39 cellular contexts compared by ENCODE assay signal in the genomic region with DNA sequence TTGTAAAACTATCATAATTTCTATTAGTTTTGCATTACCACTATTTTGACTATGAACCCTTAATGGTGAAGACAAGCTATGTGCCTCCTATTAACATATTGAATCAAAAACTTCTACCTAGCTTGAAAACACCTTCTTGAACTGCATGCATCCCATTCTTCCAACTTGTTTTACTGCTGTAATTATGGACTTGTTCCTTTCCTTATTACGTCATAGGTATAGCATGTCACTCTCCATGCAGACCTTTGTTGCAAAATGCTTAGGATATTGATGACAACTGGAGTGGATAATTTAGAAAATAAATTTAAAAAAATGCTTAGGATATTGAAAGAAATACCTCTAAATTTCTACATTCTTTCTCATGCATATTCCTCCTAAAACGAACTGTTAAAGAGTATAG.
"Had no signal": no experiment of that assay in that cellular context is flagged by ENCODE, and none has a peak within 500 bp of the region (broad histone marks: within the 10 kb centered on the region; RNA-seq: fewer than 3 reads in every experiment).

No MANE protein-coding gene starts in this region.

- H3K36me3 Mint-ChIP-seq: activated naive CD4-positive, alpha-beta T cell treated with anti-CD3 and anti-CD28 coated beads, Interleukin-2, amount 10 ng/mL, durations not matched to agents 7 days and 5 days; activated naive CD4-positive, alpha-beta T cell treated with anti-CD3 and anti-CD28 coated beads, Interleukin-2, amount 50 U/mL, for 24 hours; activated naive CD4-positive, alpha-beta T cell treated with anti-CD3 and anti-CD28 coated beads, Interleukin-2, amount 50 U/mL, for 72 hours; activated naive CD8-positive, alpha-beta T cell treated with anti-CD3 and anti-CD28 coated beads, Interleukin-2, amount 10 ng/mL, durations not matched to agents 7 days and 5 days; brain had no signal

- H3K36me3 ChIP-seq: adrenal gland, ascending aorta, brain microvascular endothelial cell, breast epithelium, cardiac muscle cell had no signal

- H3K4me3 ChIP-seq: adrenal gland, ascending aorta, body of pancreas, breast epithelium, cardiac muscle cell had no signal

- H3K9me3 ChIP-seq: adrenal gland, ascending aorta, body of pancreas, breast epithelium had no signal

- H3K27me3 ChIP-seq: adrenal gland, ascending aorta, body of pancreas, brain microvascular endothelial cell, breast epithelium, cardiac muscle cell had no signal

- H3K27me3 Mint-ChIP-seq: activated naive CD4-positive, alpha-beta T cell treated with anti-CD3 and anti-CD28 coated beads, Interleukin-2, amount 10 ng/mL, durations not matched to agents 7 days and 5 days; activated naive CD4-positive, alpha-beta T cell treated with anti-CD3 and anti-CD28 coated beads, Interleukin-2, amount 50 U/mL, for 24 hours; activated naive CD8-positive, alpha-beta T cell; activated naive CD8-positive, alpha-beta T cell treated with anti-CD3 and anti-CD28 coated beads for 36 hours; activated naive CD8-positive, alpha-beta T cell treated with anti-CD3 and anti-CD28 coated beads, Interleukin-2, amount 10 ng/mL, durations not matched to agents 7 days and 5 days; activated naive CD8-positive, alpha-beta T cell treated with anti-CD3 and anti-CD28 coated beads, Interleukin-2, amount 50 U/mL, for 24 hours; activated T-cell treated with anti-CD3 and anti-CD28 coated beads, Interleukin-2, amount 50 U/mL, for 24 hours; activated T-helper 17 cell treated with anti-CD3 and anti-CD28 coated beads, Interleukin-2, amount 50 U/mL, for 72 hours; central memory CD8-positive, alpha-beta T cell had no signal

- H3K4me1 Mint-ChIP-seq: activated naive CD4-positive, alpha-beta T cell treated with anti-CD3 and anti-CD28 coated beads, Interleukin-2, amount 10 ng/mL, durations not matched to agents 7 days and 5 days; activated naive CD4-positive, alpha-beta T cell treated with anti-CD3 and anti-CD28 coated beads, Interleukin-2, amount 50 U/mL, for 24 hours; activated naive CD8-positive, alpha-beta T cell treated with anti-CD3 and anti-CD28 coated beads, Interleukin-2, amount 10 ng/mL, durations not matched to agents 7 days and 5 days; activated naive CD8-positive, alpha-beta T cell treated with anti-CD3 and anti-CD28 coated beads, Interleukin-2, amount 50 U/mL, for 24 hours; activated T-helper 17 cell treated with anti-CD3 and anti-CD28 coated beads, Interleukin-2, amount 50 U/mL, for 72 hours; brain; central memory CD8-positive, alpha-beta T cell had no signal

- H3K4me3 Mint-ChIP-seq: activated naive CD4-positive, alpha-beta T cell treated with anti-CD3 and anti-CD28 coated beads for 36 hours; activated naive CD4-positive, alpha-beta T cell treated with anti-CD3 and anti-CD28 coated beads, Interleukin-2, amount 10 ng/mL, durations not matched to agents 7 days and 5 days; activated naive CD4-positive, alpha-beta T cell treated with anti-CD3 and anti-CD28 coated beads, Interleukin-2, amount 50 U/mL, for 24 hours; activated naive CD8-positive, alpha-beta T cell; activated naive CD8-positive, alpha-beta T cell treated with anti-CD3 and anti-CD28 coated beads for 36 hours; activated naive CD8-positive, alpha-beta T cell treated with anti-CD3 and anti-CD28 coated beads, Interleukin-2, amount 10 ng/mL, durations not matched to agents 7 days and 5 days; activated naive CD8-positive, alpha-beta T cell treated with anti-CD3 and anti-CD28 coated beads, Interleukin-2, amount 50 U/mL, for 24 hours; activated T-cell treated with anti-CD3 and anti-CD28 coated beads, Interleukin-2, amount 50 U/mL, for 24 hours; activated T-cell treated with anti-CD3 and anti-CD28 coated beads, Interleukin-2, amount 50 U/mL, for 4 hours; activated T-cell treated with anti-CD3 and anti-CD28 coated beads, Interleukin-2, amount 50 U/mL, for 72 hours; activated T-helper 1 cell treated with anti-CD3 and anti-CD28 coated beads, Interleukin-12 subunit alpha, Interleukin-12 subunit beta, Interleukin-2, Interleukin-4 antibody, amounts not matched to agents 30 ng/mL and 10 ng/mL and 1 ng/mL, durations not matched to agents 14 hours and 24 hours and 36 hours; activated T-helper 17 cell treated with anti-CD3 and anti-CD28 coated beads, Interleukin-2, amount 50 U/mL, for 72 hours; brain; central memory CD8-positive, alpha-beta T cell had no signal

- H3K4me1 ChIP-seq: adrenal gland, ascending aorta, body of pancreas, breast epithelium had no signal

- FAIRE-seq: astrocyte, bronchial epithelial cell had no signal

- H3K27ac Mint-ChIP-seq: activated naive CD4-positive, alpha-beta T cell treated with anti-CD3 and anti-CD28 coated beads for 36 hours; activated naive CD4-positive, alpha-beta T cell treated with anti-CD3 and anti-CD28 coated beads, Interleukin-2, amount 10 ng/mL, durations not matched to agents 7 days and 5 days; activated naive CD4-positive, alpha-beta T cell treated with anti-CD3 and anti-CD28 coated beads, Interleukin-2, amount 50 U/mL, for 24 hours; activated naive CD4-positive, alpha-beta T cell treated with anti-CD3 and anti-CD28 coated beads, Interleukin-2, amount 50 U/mL, for 72 hours; activated naive CD8-positive, alpha-beta T cell; activated naive CD8-positive, alpha-beta T cell treated with anti-CD3 and anti-CD28 coated beads for 36 hours; activated naive CD8-positive, alpha-beta T cell treated with anti-CD3 and anti-CD28 coated beads, Interleukin-2, amount 10 ng/mL, durations not matched to agents 7 days and 5 days; activated naive CD8-positive, alpha-beta T cell treated with anti-CD3 and anti-CD28 coated beads, Interleukin-2, amount 50 U/mL, for 24 hours; activated T-cell treated with anti-CD3 and anti-CD28 coated beads, Interleukin-2, amount 50 U/mL, for 24 hours; activated T-cell treated with anti-CD3 and anti-CD28 coated beads, Interleukin-2, amount 50 U/mL, for 72 hours; activated T-helper 1 cell treated with anti-CD3 and anti-CD28 coated beads, Interleukin-12 subunit alpha, Interleukin-12 subunit beta, Interleukin-2, Interleukin-4 antibody, amounts not matched to agents 30 ng/mL and 10 ng/mL and 1 ng/mL, durations not matched to agents 14 hours and 24 hours and 36 hours; activated T-helper 17 cell treated with anti-CD3 and anti-CD28 coated beads, Interleukin-2, amount 50 U/mL, for 72 hours; activated T-helper 2 cell treated with anti-CD3 and anti-CD28 coated beads, Interferon-gamma antibody, Interleukin-2, Interleukin-4, amounts not matched to agents 10 μg/mL and 5 μg/mL and 100 μg/mL, durations not matched to agents 14 hours and 24 hours and 36 hours; brain had no signal

- DNase-seq: activated effector memory CD4-positive, alpha-beta T cell treated with anti-CD3 and anti-CD28 coated beads, Interleukin-2, amount 50 U/mL, for 16 hours; activated effector memory CD4-positive, alpha-beta T cell treated with Interleukin-2 at 50 U/mL for 16 hours; activated gamma-delta T cell; activated gamma-delta T cell treated with Interleukin-2 at 50 U/mL for 16 hours; activated naive CD4-positive, alpha-beta T cell; activated naive CD4-positive, alpha-beta T cell treated with anti-CD3 and anti-CD28 coated beads for 36 hours; activated naive CD4-positive, alpha-beta T cell treated with anti-CD3 and anti-CD28 coated beads, Interleukin-2, amount 10 ng/mL, durations not matched to agents 7 days and 5 days; activated naive CD4-positive, alpha-beta T cell treated with anti-CD3 and anti-CD28 coated beads, Interleukin-2, amount 50 U/mL, for 16 hours; activated naive CD4-positive, alpha-beta T cell treated with Interleukin-2 at 50 U/mL for 16 hours; activated naive CD8-positive, alpha-beta T cell treated with anti-CD3 and anti-CD28 coated beads for 36 hours; activated naive CD8-positive, alpha-beta T cell treated with anti-CD3 and anti-CD28 coated beads, Interleukin-2, amount 10 ng/mL, durations not matched to agents 7 days and 5 days; activated naive CD8-positive, alpha-beta T cell treated with anti-CD3 and anti-CD28 coated beads, Interleukin-2, amount 50 U/mL, for 24 hours; activated T-cell treated with anti-CD3 and anti-CD28 coated beads, Interleukin-2, amount 50 U/mL, for 24 hours; activated T-cell treated with anti-CD3 and anti-CD28 coated beads, Interleukin-2, amount 50 U/mL, for 4 hours; activated T-cell treated with anti-CD3 and anti-CD28 coated beads, Interleukin-2, amount 50 U/mL, for 48 hours; activated T-cell treated with anti-CD3 and anti-CD28 coated beads, Interleukin-2, amount 50 U/mL, for 72 hours; adrenal gland; amniotic stem cell; amygdala; anterior cingulate cortex; aorta; body of pancreas; brain microvascular endothelial cell; caudate nucleus; central memory CD4-positive, alpha-beta T cell; cerebellar nuclear complex had no signal

- ATAC-seq: activated naive CD4-positive, alpha-beta T cell treated with anti-CD3 and anti-CD28 coated beads, Interleukin-2, amount 50 U/mL, for 72 hours; activated naive CD8-positive, alpha-beta T cell treated with anti-CD3 and anti-CD28 coated beads, Interleukin-2, amount 50 U/mL, for 24 hours; activated T-cell treated with anti-CD3 and anti-CD28 coated beads, Interleukin-2, amount 50 U/mL, for 4 hours; activated T-cell treated with anti-CD3 and anti-CD28 coated beads, Interleukin-2, amount 50 U/mL, for 72 hours; activated T-helper 17 cell treated with anti-CD3 and anti-CD28 coated beads, Interleukin-2, amount 50 U/mL, for 72 hours; body of pancreas had no signal

- H3K27ac ChIP-seq: adrenal gland, ascending aorta, body of pancreas, brain microvascular endothelial cell, breast epithelium, cardiac muscle cell had no signal
